In genomic region chr2:73921581-73921980, GRCh38 we compare ENCODE assay signal across 2 cellular contexts.
A peak's percentile ranks its signal among the peaks of the same experiment; 100 is the strongest.
TF ChIP-seq lines count a peak whose summit lies in the region.

No MANE protein-coding gene starts in this region.

TF ChIP-seq in GM23338, 12 proteins besides CTCF, POLR2A, EP300 and RAD21:
- TF ChIP-seq JUNB (IDR thresholded peaks at IDR 0.05; ENCODE audit: unreplicated experiment) (no peak), POLR2AphosphoS5 (IDR thresholded peaks at IDR 0.05; ENCODE audit: low read depth) (no peak), STAT1 (IDR thresholded peaks at IDR 0.05; ENCODE audit: unreplicated experiment) (no peak), CREB1 (CRISPR knock-in tag; IDR thresholded peaks at IDR 0.05; ENCODE audit: low read depth) (no peak), ETS1 (IDR thresholded peaks at IDR 0.05) (no peak), EZH2phosphoT487 (IDR thresholded peaks at IDR 0.05; ENCODE audit: unreplicated experiment) (no peak), ZNF114 (CRISPR knock-in tag; IDR thresholded peaks at IDR 0.05) (no peak), EZH2 (IDR thresholded peaks at IDR 0.05; ENCODE audit: low read depth, unreplicated experiment) (no peak), ZNF331 (CRISPR knock-in tag; IDR thresholded peaks at IDR 0.05; ENCODE audit: low read depth) (no peak), NANOG (IDR thresholded peaks at IDR 0.05; ENCODE audit: borderline replicate concordance) (no peak)
- TF ChIP-seq, protein P1, sequence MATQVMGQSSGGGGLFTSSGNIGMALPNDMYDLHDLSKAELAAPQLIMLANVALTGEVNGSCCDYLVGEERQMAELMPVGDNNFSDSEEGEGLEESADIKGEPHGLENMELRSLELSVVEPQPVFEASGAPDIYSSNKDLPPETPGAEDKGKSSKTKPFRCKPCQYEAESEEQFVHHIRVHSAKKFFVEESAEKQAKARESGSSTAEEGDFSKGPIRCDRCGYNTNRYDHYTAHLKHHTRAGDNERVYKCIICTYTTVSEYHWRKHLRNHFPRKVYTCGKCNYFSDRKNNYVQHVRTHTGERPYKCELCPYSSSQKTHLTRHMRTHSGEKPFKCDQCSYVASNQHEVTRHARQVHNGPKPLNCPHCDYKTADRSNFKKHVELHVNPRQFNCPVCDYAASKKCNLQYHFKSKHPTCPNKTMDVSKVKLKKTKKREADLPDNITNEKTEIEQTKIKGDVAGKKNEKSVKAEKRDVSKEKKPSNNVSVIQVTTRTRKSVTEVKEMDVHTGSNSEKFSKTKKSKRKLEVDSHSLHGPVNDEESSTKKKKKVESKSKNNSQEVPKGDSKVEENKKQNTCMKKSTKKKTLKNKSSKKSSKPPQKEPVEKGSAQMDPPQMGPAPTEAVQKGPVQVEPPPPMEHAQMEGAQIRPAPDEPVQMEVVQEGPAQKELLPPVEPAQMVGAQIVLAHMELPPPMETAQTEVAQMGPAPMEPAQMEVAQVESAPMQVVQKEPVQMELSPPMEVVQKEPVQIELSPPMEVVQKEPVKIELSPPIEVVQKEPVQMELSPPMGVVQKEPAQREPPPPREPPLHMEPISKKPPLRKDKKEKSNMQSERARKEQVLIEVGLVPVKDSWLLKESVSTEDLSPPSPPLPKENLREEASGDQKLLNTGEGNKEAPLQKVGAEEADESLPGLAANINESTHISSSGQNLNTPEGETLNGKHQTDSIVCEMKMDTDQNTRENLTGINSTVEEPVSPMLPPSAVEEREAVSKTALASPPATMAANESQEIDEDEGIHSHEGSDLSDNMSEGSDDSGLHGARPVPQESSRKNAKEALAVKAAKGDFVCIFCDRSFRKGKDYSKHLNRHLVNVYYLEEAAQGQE (IDR thresholded peaks at IDR 0.05; ENCODE audit: unreplicated experiment) = no peak
- TF ChIP-seq, protein P2, sequence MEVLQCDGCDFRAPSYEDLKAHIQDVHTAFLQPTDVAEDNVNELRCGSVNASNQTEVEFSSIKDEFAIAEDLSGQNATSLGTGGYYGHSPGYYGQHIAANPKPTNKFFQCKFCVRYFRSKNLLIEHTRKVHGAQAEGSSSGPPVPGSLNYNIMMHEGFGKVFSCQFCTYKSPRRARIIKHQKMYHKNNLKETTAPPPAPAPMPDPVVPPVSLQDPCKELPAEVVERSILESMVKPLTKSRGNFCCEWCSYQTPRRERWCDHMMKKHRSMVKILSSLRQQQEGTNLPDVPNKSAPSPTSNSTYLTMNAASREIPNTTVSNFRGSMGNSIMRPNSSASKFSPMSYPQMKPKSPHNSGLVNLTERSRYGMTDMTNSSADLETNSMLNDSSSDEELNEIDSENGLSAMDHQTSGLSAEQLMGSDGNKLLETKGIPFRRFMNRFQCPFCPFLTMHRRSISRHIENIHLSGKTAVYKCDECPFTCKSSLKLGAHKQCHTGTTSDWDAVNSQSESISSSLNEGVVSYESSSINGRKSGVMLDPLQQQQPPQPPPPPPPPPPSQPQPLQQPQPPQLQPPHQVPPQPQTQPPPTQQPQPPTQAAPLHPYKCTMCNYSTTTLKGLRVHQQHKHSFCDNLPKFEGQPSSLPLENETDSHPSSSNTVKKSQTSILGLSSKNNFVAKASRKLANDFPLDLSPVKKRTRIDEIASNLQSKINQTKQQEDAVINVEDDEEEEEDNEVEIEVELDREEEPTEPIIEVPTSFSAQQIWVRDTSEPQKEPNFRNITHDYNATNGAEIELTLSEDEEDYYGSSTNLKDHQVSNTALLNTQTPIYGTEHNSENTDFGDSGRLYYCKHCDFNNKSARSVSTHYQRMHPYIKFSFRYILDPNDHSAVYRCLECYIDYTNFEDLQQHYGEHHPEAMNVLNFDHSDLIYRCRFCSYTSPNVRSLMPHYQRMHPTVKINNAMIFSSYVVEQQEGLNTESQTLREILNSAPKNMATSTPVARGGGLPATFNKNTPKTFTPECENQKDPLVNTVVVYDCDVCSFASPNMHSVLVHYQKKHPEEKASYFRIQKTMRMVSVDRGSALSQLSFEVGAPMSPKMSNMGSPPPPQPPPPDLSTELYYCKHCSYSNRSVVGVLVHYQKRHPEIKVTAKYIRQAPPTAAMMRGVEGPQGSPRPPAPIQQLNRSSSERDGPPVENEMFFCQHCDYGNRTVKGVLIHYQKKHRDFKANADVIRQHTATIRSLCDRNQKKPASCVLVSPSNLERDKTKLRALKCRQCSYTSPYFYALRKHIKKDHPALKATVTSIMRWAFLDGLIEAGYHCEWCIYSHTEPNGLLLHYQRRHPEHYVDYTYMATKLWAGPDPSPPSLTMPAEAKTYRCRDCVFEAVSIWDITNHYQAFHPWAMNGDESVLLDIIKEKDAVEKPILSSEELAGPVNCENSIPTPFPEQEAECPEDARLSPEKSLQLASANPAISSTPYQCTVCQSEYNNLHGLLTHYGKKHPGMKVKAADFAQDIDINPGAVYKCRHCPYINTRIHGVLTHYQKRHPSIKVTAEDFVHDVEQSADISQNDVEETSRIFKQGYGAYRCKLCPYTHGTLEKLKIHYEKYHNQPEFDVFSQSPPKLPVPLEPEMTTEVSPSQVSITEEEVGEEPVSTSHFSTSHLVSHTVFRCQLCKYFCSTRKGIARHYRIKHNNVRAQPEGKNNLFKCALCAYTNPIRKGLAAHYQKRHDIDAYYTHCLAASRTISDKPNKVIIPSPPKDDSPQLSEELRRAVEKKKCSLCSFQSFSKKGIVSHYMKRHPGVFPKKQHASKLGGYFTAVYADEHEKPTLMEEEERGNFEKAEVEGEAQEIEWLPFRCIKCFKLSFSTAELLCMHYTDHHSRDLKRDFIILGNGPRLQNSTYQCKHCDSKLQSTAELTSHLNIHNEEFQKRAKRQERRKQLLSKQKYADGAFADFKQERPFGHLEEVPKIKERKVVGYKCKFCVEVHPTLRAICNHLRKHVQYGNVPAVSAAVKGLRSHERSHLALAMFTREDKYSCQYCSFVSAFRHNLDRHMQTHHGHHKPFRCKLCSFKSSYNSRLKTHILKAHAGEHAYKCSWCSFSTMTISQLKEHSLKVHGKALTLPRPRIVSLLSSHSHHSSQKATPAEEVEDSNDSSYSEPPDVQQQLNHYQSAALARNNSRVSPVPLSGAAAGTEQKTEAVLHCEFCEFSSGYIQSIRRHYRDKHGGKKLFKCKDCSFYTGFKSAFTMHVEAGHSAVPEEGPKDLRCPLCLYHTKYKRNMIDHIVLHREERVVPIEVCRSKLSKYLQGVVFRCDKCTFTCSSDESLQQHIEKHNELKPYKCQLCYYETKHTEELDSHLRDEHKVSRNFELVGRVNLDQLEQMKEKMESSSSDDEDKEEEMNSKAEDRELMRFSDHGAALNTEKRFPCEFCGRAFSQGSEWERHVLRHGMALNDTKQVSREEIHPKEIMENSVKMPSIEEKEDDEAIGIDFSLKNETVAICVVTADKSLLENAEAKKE (CRISPR knock-in tag; IDR thresholded peaks at IDR 0.05) = no peak

TF ChIP-seq in K562, 482 proteins besides CTCF, POLR2A, EP300 and RAD21 (continues in another document):
- TF ChIP-seq ZBTB8A (IDR thresholded peaks at IDR 0.05; ENCODE audit: partially characterized antibody) (no peak), E2F5 (CRISPR knock-in tag; IDR thresholded peaks at IDR 0.05) (no peak), BRCA1 (IDR thresholded peaks at IDR 0.05) (no peak), BRCA1 (CRISPR knock-in tag; IDR thresholded peaks at IDR 0.05) (no peak), C11orf30 (IDR thresholded peaks at IDR 0.05; ENCODE audit: low read depth) (peak; percentile 83), KLF6 (CRISPR knock-in tag; IDR thresholded peaks at IDR 0.05; ENCODE audit: borderline replicate concordance) (no peak), KLF13 (tag; IDR thresholded peaks at IDR 0.05; ENCODE audit: borderline replicate concordance, low read depth) (no peak), ZNF239 (CRISPR knock-in tag; IDR thresholded peaks at IDR 0.05) (no peak), SMARCA4 (IDR thresholded peaks at IDR 0.05) (no peak), ZBTB12 (CRISPR knock-in tag; IDR thresholded peaks at IDR 0.05) (no peak), MCM7 (IDR thresholded peaks at IDR 0.05) (no peak), CC2D1A (IDR thresholded peaks at IDR 0.05) (0 out of 2 replicates have a peak, but pooled peaks have one; percentile 0), ZFX (CRISPR knock-in tag; IDR thresholded peaks at IDR 0.05) (no peak), ZBED1 (IDR thresholded peaks at IDR 0.05) (no peak), ZNF398 (CRISPR knock-in tag; IDR thresholded peaks at IDR 0.05) (no peak), MEF2A (IDR thresholded peaks at IDR 0.05; ENCODE audit: control insufficient read depth, low read depth, low read length) (no peak), RBM22 (IDR thresholded peaks at IDR 0.05; ENCODE audit: low read depth, low read length, poor library complexity, severe bottlenecking) (no peak), ZMIZ1 (IDR thresholded peaks at IDR 0.05; ENCODE audit: low read depth in 2 of 2, low read length in 2 of 2) (no peak), MAFG (tag; conservative IDR thresholded peaks at IDR 0.05) (0 out of 2 replicates have a peak, but pooled peaks have one; percentile 28), MYNN (IDR thresholded peaks at IDR 0.05) (no peak), MYNN (CRISPR knock-in tag; IDR thresholded peaks at IDR 0.05) (no peak), PREB (CRISPR knock-in tag; IDR thresholded peaks at IDR 0.05) (no peak), HCFC1 (IDR thresholded peaks at IDR 0.05; ENCODE audit: low read depth, low read length) (no peak), SMARCE1 (IDR thresholded peaks at IDR 0.05) (no peak), ZNF316 (IDR thresholded peaks at IDR 0.05) (peak; percentile 90), MAFF (IDR thresholded peaks at IDR 0.05; ENCODE audit: low read length) (peak; percentile 10; the same call in 1 of the 2 replicates)
- TF ChIP-seq, protein P3, sequence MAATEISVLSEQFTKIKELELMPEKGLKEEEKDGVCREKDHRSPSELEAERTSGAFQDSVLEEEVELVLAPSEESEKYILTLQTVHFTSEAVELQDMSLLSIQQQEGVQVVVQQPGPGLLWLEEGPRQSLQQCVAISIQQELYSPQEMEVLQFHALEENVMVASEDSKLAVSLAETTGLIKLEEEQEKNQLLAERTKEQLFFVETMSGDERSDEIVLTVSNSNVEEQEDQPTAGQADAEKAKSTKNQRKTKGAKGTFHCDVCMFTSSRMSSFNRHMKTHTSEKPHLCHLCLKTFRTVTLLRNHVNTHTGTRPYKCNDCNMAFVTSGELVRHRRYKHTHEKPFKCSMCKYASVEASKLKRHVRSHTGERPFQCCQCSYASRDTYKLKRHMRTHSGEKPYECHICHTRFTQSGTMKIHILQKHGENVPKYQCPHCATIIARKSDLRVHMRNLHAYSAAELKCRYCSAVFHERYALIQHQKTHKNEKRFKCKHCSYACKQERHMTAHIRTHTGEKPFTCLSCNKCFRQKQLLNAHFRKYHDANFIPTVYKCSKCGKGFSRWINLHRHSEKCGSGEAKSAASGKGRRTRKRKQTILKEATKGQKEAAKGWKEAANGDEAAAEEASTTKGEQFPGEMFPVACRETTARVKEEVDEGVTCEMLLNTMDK (IDR thresholded peaks at IDR 0.05; ENCODE audit: borderline replicate concordance, insufficient read depth, low read depth, low read length, poor library complexity, severe bottlenecking) = no peak
